9 cellular contexts compared by ENCODE assay signal in genomic region chr2:27717070-27717453, GRCh38. TPM values are rescaled to one million over a fixed set of nuclear protein-coding genes. Genes with fewer than 3 reads are reported as not detected.
DNase-seq lines count a peak whose midpoint lies in the region; ATAC-seq lines count a peak whose summit lies in the region.
"Had no signal": no experiment of that assay in that cellular context is flagged by ENCODE, and none has a peak within 500 bp of the region (broad histone marks: within the 10 kb centered on the region; RNA-seq: fewer than 3 reads in every experiment).

No MANE protein-coding gene starts in this region.

- DNase-seq in stimulated activated CD4-positive, alpha-beta T cell treated with anti-CD3 and anti-CD28 coated beads, Interleukin-1b, Interleukin-23, amount 100 ng/mL, for 48 hours = peak; percentile 56
- no peak for DNase-seq in stimulated activated CD4-positive, alpha-beta T cell treated with anti-CD3 and anti-CD28 coated beads, Interleukin-12 subunit alpha, Interleukin-12 subunit beta, amount 100 ng/mL, for 4 hours
- no peak for DNase-seq in activated naive CD4-positive, alpha-beta T cell treated with anti-CD3 and anti-CD28 coated beads, Interleukin-2, amount 50 U/mL, for 72 hours (ENCODE audit: low spot score in 2 of 2)
- DNase-seq in immature natural killer cell (no peak), Kasumi-1 (lab: John Stamatoyannopoulos, UW) (no peak), SIG-M5 treated with dmso at 0.1 percent for 504 hours (lab: John Stamatoyannopoulos, UW; ENCODE audit: unreplicated experiment) (no peak)
- no peak for DNase-seq in NK-92 treated with Interleukin-12 subunit alpha and Interleukin-12 subunit beta, amount 100 ng/mL, for 24 hours (lab: John Stamatoyannopoulos, UW)
- DNase-seq: NCI-H510A had no signal

- H3K27ac Mint-ChIP-seq in activated naive CD4-positive, alpha-beta T cell treated with anti-CD3 and anti-CD28 coated beads, Interleukin-2, amount 50 U/mL, for 72 hours = no peak overlapping the region
- no peak overlapping the region for H3K27ac Mint-ChIP-seq in immature natural killer cell

- H3K27me3 Mint-ChIP-seq in immature natural killer cell (ENCODE audit: low read depth in 3 of 3) = peaks cover 4 to 15% (median 10%) of the 10 kb centered on the region in 3 donors

- H3K4me1 Mint-ChIP-seq in immature natural killer cell = peaks cover 13 to 16% of the 10 kb centered on the region in 2 donors

- H3K9me3 Mint-ChIP-seq in activated naive CD4-positive, alpha-beta T cell treated with anti-CD3 and anti-CD28 coated beads, Interleukin-2, amount 50 U/mL, for 72 hours = no peaks in the 10 kb centered on the region
- H3K9me3 Mint-ChIP-seq in immature natural killer cell = peaks cover 0 to 2% (median 0%) of the 10 kb centered on the region in 6 donors

- H3K36me3 Mint-ChIP-seq in activated naive CD4-positive, alpha-beta T cell treated with anti-CD3 and anti-CD28 coated beads, Interleukin-2, amount 50 U/mL, for 72 hours = no peaks in the 10 kb centered on the region
- no peaks in the 10 kb centered on the region for H3K36me3 Mint-ChIP-seq in immature natural killer cell

- H3K4me3 Mint-ChIP-seq in immature natural killer cell = peak overlapping the region; percentile 41 to 61 (median 56)

- peak; percentile 7 to 32 for ATAC-seq in activated naive CD4-positive, alpha-beta T cell treated with anti-CD3 and anti-CD28 coated beads, Interleukin-2, amount 50 U/mL, for 72 hours
- ATAC-seq in GM21526 (IDR thresholded peaks at IDR 0.05; ENCODE audit: low FRiP score, unreplicated experiment) = no peak

RNA-seq across cellular contexts. Expression of gene SLC4A1AP, which starts 53.4 kb away (rescaled TPM):
- total RNA-seq in activated naive CD4-positive, alpha-beta T cell treated with anti-CD3 and anti-CD28 coated beads, Interleukin-2, amount 50 U/mL, for 72 hours = 10 to 100 TPM; 23.9 to 28.1 TPM
- 10 to 100 TPM; 23.9 to 29.6 (median 27.6) TPM for polyA plus RNA-seq in immature natural killer cell

RNA-seq across cellular contexts. Expression of gene SUPT7L, which starts 53.6 kb away (rescaled TPM):
- total RNA-seq in activated naive CD4-positive, alpha-beta T cell treated with anti-CD3 and anti-CD28 coated beads, Interleukin-2, amount 50 U/mL, for 72 hours = 10 to 100 TPM; 30.3 to 35.7 TPM
- polyA plus RNA-seq in immature natural killer cell = 10 to 100 TPM; 16.1 to 26.5 (median 17.6) TPM

RNA-seq across cellular contexts. Expression of gene MRPL33, which starts 54.5 kb away (rescaled TPM):
- total RNA-seq in activated naive CD4-positive, alpha-beta T cell treated with anti-CD3 and anti-CD28 coated beads, Interleukin-2, amount 50 U/mL, for 72 hours = 10 to 100 TPM; 61.7 to 70.5 TPM
- polyA plus RNA-seq in immature natural killer cell = 100 to 1,000 TPM; 190 to 266 (median 238) TPM
